In the genomic region with DNA sequence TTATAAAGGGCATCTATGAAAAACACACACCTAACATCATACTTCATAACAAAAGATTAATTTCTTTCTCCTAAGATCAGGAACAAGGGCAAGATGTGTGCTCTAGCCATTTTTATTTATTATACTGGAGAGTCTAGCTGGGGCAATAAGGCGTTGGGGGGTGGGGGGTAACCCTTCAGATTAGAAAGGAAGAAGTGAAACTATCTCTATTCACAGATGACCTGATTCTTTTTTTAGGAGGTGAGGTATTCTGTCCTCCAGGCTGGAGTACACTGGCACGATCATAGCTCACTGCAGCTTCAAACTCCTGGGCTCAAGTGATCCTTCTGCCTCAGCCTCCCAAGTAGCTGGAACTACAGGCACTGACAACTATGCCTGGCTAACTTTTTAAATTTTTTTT, we compare ENCODE assay signal across 19 cellular contexts.
DNase-seq lines count a peak whose midpoint lies in the region; ATAC-seq and TF ChIP-seq lines count a peak whose summit lies in the region.
"Had no signal": no experiment of that assay in that cellular context is flagged by ENCODE, and none has a peak within 500 bp of the region (broad histone marks: within the 10 kb centered on the region; RNA-seq: fewer than 3 reads in every experiment).

No MANE protein-coding gene starts in this region.

- intact Hi-C loops in activated T-helper 1 cell treated with anti-CD3 and anti-CD28 coated beads, Interleukin-12 subunit alpha, Interleukin-12 subunit beta, Interleukin-2, Interleukin-4 antibody, amounts not matched to agents 30 ng/mL and 10 ng/mL and 1 ng/mL, durations not matched to agents 14 hours and 24 hours and 36 hours (cut with micrococcal nuclease), result no loop called here
- intact Hi-C loops in cardiac septum (cut with DNase I), result no loop called here
- intact Hi-C loops in CD4-positive, alpha-beta T cell (cut with DNase I, micrococcal nuclease), result no loop called here

- peaks cover 7% of the 10 kb centered on the region for H3K27me3 Mint-ChIP-seq in activated T-helper 1 cell treated with anti-CD3 and anti-CD28 coated beads, Interleukin-12 subunit alpha, Interleukin-12 subunit beta, Interleukin-2, Interleukin-4 antibody, amounts not matched to agents 30 ng/mL and 10 ng/mL and 1 ng/mL, durations not matched to agents 14 hours and 24 hours and 36 hours (ENCODE audit: insufficient read depth)
- H3K27me3 Mint-ChIP-seq in CD4-positive, alpha-beta T cell, result no peaks in the 10 kb centered on the region
- H3K27me3 Mint-ChIP-seq: activated naive CD8-positive, alpha-beta T cell had no signal

- H3K9me3 Mint-ChIP-seq in activated T-helper 1 cell treated with anti-CD3 and anti-CD28 coated beads, Interleukin-12 subunit alpha, Interleukin-12 subunit beta, Interleukin-2, Interleukin-4 antibody, amounts not matched to agents 30 ng/mL and 10 ng/mL and 1 ng/mL, durations not matched to agents 14 hours and 24 hours and 36 hours, result peaks cover 12% of the 10 kb centered on the region
- H3K9me3 Mint-ChIP-seq in CD4-positive, alpha-beta T cell, result peaks cover 13% of the 10 kb centered on the region

- H3K4me3 Mint-ChIP-seq in activated T-helper 1 cell treated with anti-CD3 and anti-CD28 coated beads, Interleukin-12 subunit alpha, Interleukin-12 subunit beta, Interleukin-2, Interleukin-4 antibody, amounts not matched to agents 30 ng/mL and 10 ng/mL and 1 ng/mL, durations not matched to agents 14 hours and 24 hours and 36 hours, result no peak overlapping the region
- H3K4me3 Mint-ChIP-seq in CD4-positive, alpha-beta T cell, result no peak overlapping the region
- H3K4me3 Mint-ChIP-seq: activated naive CD8-positive, alpha-beta T cell had no signal

- no peaks in the 10 kb centered on the region; the same call in 1 of the 2 replicates for H3K9me3 ChIP-seq in DOHH2 (ENCODE audit: control insufficient read depth, insufficient read depth, low read length)
- peaks cover 9% of the 10 kb centered on the region for H3K9me3 ChIP-seq in CD4-positive, alpha-beta T cell (ENCODE audit: control insufficient read depth, low read length)
- H3K9me3 ChIP-seq: neutrophil had no signal

- H3F3A ChIP-seq in DOHH2 (ENCODE audit: control insufficient read depth, insufficient read depth), result 0 out of 2 replicates have a peak, but pooled peaks cover 5% of the 10 kb centered on the region

- H4K20me1 ChIP-seq in DOHH2 (ENCODE audit: control insufficient read depth, insufficient read depth, low read depth, low read length), result no peaks in the 10 kb centered on the region

- CTCF ChIA-PET in CD4-positive, alpha-beta T cell (lab: Charles Lee), result no interaction called here

- H3K9me2 ChIP-seq in DOHH2 (replicated peaks; ENCODE audit: control insufficient read depth, low read length), result no peaks in the 10 kb centered on the region

- H3K36me3 ChIP-seq in DOHH2 (ENCODE audit: control insufficient read depth, low read length), result no peaks in the 10 kb centered on the region
- H3K36me3 ChIP-seq: heart right ventricle, neutrophil, spleen had no signal

- H3K4me1 Mint-ChIP-seq in activated T-helper 1 cell treated with anti-CD3 and anti-CD28 coated beads, Interleukin-12 subunit alpha, Interleukin-12 subunit beta, Interleukin-2, Interleukin-4 antibody, amounts not matched to agents 30 ng/mL and 10 ng/mL and 1 ng/mL, durations not matched to agents 14 hours and 24 hours and 36 hours (ENCODE audit: low read depth), result no peaks in the 10 kb centered on the region
- no peaks in the 10 kb centered on the region for H3K4me1 Mint-ChIP-seq in CD4-positive, alpha-beta T cell (ENCODE audit: low read depth)

- peak overlapping the region; percentile 49 for H3K4me2 ChIP-seq in DOHH2 (ENCODE audit: low read length)

- no peaks in the 10 kb centered on the region for H3K79me2 ChIP-seq in DOHH2 (ENCODE audit: control insufficient read depth, low read length)

- peaks cover 19% of the 10 kb centered on the region for H3K4me1 ChIP-seq in DOHH2 (ENCODE audit: control insufficient read depth, low read length)
- H3K4me1 ChIP-seq: heart right ventricle, spleen had no signal

- no peak for TF ChIP-seq CTCF in DOHH2 (IDR thresholded peaks at IDR 0.05; ENCODE audit: low read depth, low read length, poor library complexity, severe bottlenecking)
- no peak for TF ChIP-seq CTCF in CD4-positive, alpha-beta T cell (IDR thresholded peaks at IDR 0.05)

- ATAC-seq in GM19043 (IDR thresholded peaks at IDR 0.05; ENCODE audit: low read depth, unreplicated experiment) (peak; percentile 83), HG02642 (IDR thresholded peaks at IDR 0.05; ENCODE audit: poor library complexity, unreplicated experiment) (peak; percentile 53), HG03439 (IDR thresholded peaks at IDR 0.05; ENCODE audit: unreplicated experiment) (peak; percentile 86)
- no peak for ATAC-seq in CD4-positive, alpha-beta T cell (ENCODE audit: poor library complexity)
- ATAC-seq: heart right ventricle, left ventricle myocardium superior had no signal

- peak overlapping the region; percentile 35 for H3K4me3 ChIP-seq in DOHH2 (ENCODE audit: low read length)
- H3K4me3 ChIP-seq: heart right ventricle, spleen had no signal

- no peaks in the 10 kb centered on the region for H3K36me3 Mint-ChIP-seq in activated T-helper 1 cell treated with anti-CD3 and anti-CD28 coated beads, Interleukin-12 subunit alpha, Interleukin-12 subunit beta, Interleukin-2, Interleukin-4 antibody, amounts not matched to agents 30 ng/mL and 10 ng/mL and 1 ng/mL, durations not matched to agents 14 hours and 24 hours and 36 hours (ENCODE audit: low read depth)
- no peaks in the 10 kb centered on the region for H3K36me3 Mint-ChIP-seq in CD4-positive, alpha-beta T cell (ENCODE audit: low read depth)

- peak overlapping the region; percentile 34 for H3K27ac ChIP-seq in DOHH2 (ENCODE audit: low read depth, low read length)
- H3K27ac ChIP-seq in CD4-positive, alpha-beta T cell (ENCODE audit: low read depth, low read length), result no peak overlapping the region
- H3K27ac ChIP-seq: epithelial cell of prostate, heart right ventricle, neutrophil, spleen had no signal

- no peak for DNase-seq in activated T-helper 1 cell treated with anti-CD3 and anti-CD28 coated beads, Interleukin-12 subunit alpha, Interleukin-12 subunit beta, Interleukin-2, Interleukin-4 antibody, amounts not matched to agents 30 ng/mL and 10 ng/mL and 1 ng/mL, durations not matched to agents 14 hours and 24 hours and 36 hours (ENCODE audit: low spot score)
- DNase-seq in cardiac septum (ENCODE audit: low spot score) (no peak), NCI-H526 treated with DMSO at 0.1 percent for 48 hours (lab: John Stamatoyannopoulos, UW) (no peak)
- no peak for DNase-seq in CD4-positive, alpha-beta T cell
- DNase-seq: COR-L47, heart right ventricle, left ventricle myocardium superior, NCI-H1105, NCI-H69, SHP77, spleen, trophoblast cell had no signal

- no peak overlapping the region for H3K27ac Mint-ChIP-seq in activated T-helper 1 cell treated with anti-CD3 and anti-CD28 coated beads, Interleukin-12 subunit alpha, Interleukin-12 subunit beta, Interleukin-2, Interleukin-4 antibody, amounts not matched to agents 30 ng/mL and 10 ng/mL and 1 ng/mL, durations not matched to agents 14 hours and 24 hours and 36 hours
- H3K27ac Mint-ChIP-seq in CD4-positive, alpha-beta T cell, result no peak overlapping the region
- H3K27ac Mint-ChIP-seq: activated naive CD8-positive, alpha-beta T cell had no signal

- POLR2A ChIA-PET in CD4-positive, alpha-beta T cell (lab: Charles Lee), result no interaction called here

- H3K27me3 ChIP-seq in DOHH2 (ENCODE audit: control insufficient read depth, low read length), result no peaks in the 10 kb centered on the region
- H3K27me3 ChIP-seq in CD4-positive, alpha-beta T cell (ENCODE audit: control insufficient read depth, insufficient read depth, low read length), result no peaks in the 10 kb centered on the region
- H3K27me3 ChIP-seq: heart right ventricle, neutrophil, spleen had no signal
